In genomic region chr20:38842017-38842416, GRCh38 we compare ENCODE assay signal across 10 cellular contexts. TPM values are rescaled to one million over a fixed set of nuclear protein-coding genes. Genes with fewer than 3 reads are reported as not detected.
DNase-seq lines count a peak whose midpoint lies in the region; ATAC-seq and TF ChIP-seq lines count a peak whose summit lies in the region.
"Had no signal": no experiment of that assay in that cellular context is flagged by ENCODE, and none has a peak within 500 bp of the region (broad histone marks: within the 10 kb centered on the region; RNA-seq: fewer than 3 reads in every experiment).

No MANE protein-coding gene starts in this region.

- H3K79me1 ChIP-seq in mesenchymal stem cell (replicated peaks; ENCODE audit: low read length, poor library complexity, severe bottlenecking): no peaks in the 10 kb centered on the region

- no peak overlapping the region for H4K91ac ChIP-seq in mesenchymal stem cell (ENCODE audit: low read length)

- no peak overlapping the region for H3K9ac ChIP-seq in mesenchymal stem cell (ENCODE audit: low read length)

- H2BK15ac ChIP-seq in mesenchymal stem cell (ENCODE audit: low read depth, poor library complexity, severe bottlenecking): no peak overlapping the region

- H3K36me3 Mint-ChIP-seq in dendritic cell treated with granulocyte-macrophage colony-stimulating factor and Interleukin-4, amounts not matched to agents 40 ng/mL and 50 ng/mL, for 4 days (ENCODE audit: low read depth): no peaks in the 10 kb centered on the region

- H2AK5ac ChIP-seq in mesenchymal stem cell (ENCODE audit: low read length, severe bottlenecking): no peak overlapping the region

- TF ChIP-seq CTCF in esophagus muscularis mucosa (IDR thresholded peaks at IDR 0.05): no peak

- no peak overlapping the region for H3K23ac ChIP-seq in mesenchymal stem cell (ENCODE audit: low read length in 2 of 2)

- ATAC-seq in GM18502 (IDR thresholded peaks at IDR 0.05; ENCODE audit: poor library complexity, unreplicated experiment): peak; percentile 33
- peak; percentile 31 for ATAC-seq in GM21515 (IDR thresholded peaks at IDR 0.05; ENCODE audit: unreplicated experiment)
- peak; percentile 30 for ATAC-seq in HG03442 (IDR thresholded peaks at IDR 0.05; ENCODE audit: unreplicated experiment)
- ATAC-seq: SK-N-SH treated with all-trans-retinoic acid at 6 μM for 48 hours had no signal

- no peak overlapping the region for H3K4me3 Mint-ChIP-seq in dendritic cell treated with granulocyte-macrophage colony-stimulating factor and Interleukin-4, amounts not matched to agents 40 ng/mL and 50 ng/mL, for 4 days

- H2BK120ac ChIP-seq in mesenchymal stem cell (ENCODE audit: low read depth, low read length): no peak overlapping the region

- no peak overlapping the region for H3K14ac ChIP-seq in mesenchymal stem cell (ENCODE audit: low read length in 2 of 2)

- H3K4me1 Mint-ChIP-seq in dendritic cell treated with granulocyte-macrophage colony-stimulating factor and Interleukin-4, amounts not matched to agents 40 ng/mL and 50 ng/mL, for 4 days (ENCODE audit: low read depth): peaks cover 14% of the 10 kb centered on the region

- no peak for TF ChIP-seq POLR2A in esophagus muscularis mucosa (IDR thresholded peaks at IDR 0.05; ENCODE audit: low read depth)

- H2BK12ac ChIP-seq in mesenchymal stem cell (ENCODE audit: low read length in 2 of 2): no peak overlapping the region

- H3K4me1 ChIP-seq in esophagus muscularis mucosa (peaks cover 0 to 6% (median 0%) of the 10 kb centered on the region in 4 donors), mesenchymal stem cell (ENCODE audit: control insufficient read depth, insufficient read depth, low read depth, low read length) (no peaks in the 10 kb centered on the region)

- H3K27ac ChIP-seq in esophagus muscularis mucosa (replicated peaks in 1 of 4) (no peak overlapping the region), mesenchymal stem cell (ENCODE audit: low read length, poor library complexity, severe bottlenecking) (no peak overlapping the region)

- intact Hi-C loops in dendritic cell treated with granulocyte-macrophage colony-stimulating factor and Interleukin-4, amounts not matched to agents 40 ng/mL and 50 ng/mL, for 4 days (cut with micrococcal nuclease): no loop called here
- intact Hi-C loops in esophagus muscularis mucosa (cut with DNase I): no loop called here

- 73% methylated on average over 1 of the region's 1 CpG for WGBS in esophagus muscularis mucosa
- 100% methylated on average over 1 of the region's 1 CpG for WGBS in mesenchymal stem cell

- H3K9me3 Mint-ChIP-seq in dendritic cell treated with granulocyte-macrophage colony-stimulating factor and Interleukin-4, amounts not matched to agents 40 ng/mL and 50 ng/mL, for 4 days: no peaks in the 10 kb centered on the region

- no peak overlapping the region for H4K8ac ChIP-seq in mesenchymal stem cell (ENCODE audit: low read length)

- H3K27me3 Mint-ChIP-seq in dendritic cell treated with granulocyte-macrophage colony-stimulating factor and Interleukin-4, amounts not matched to agents 40 ng/mL and 50 ng/mL, for 4 days: peaks cover 1% of the 10 kb centered on the region

- no peak overlapping the region for H3K4me2 ChIP-seq in mesenchymal stem cell (ENCODE audit: low read length, poor library complexity, severe bottlenecking)

- no peak for TF ChIP-seq EP300 in esophagus muscularis mucosa (IDR thresholded peaks at IDR 0.05)

- DNase-seq in activated gamma-delta T cell treated with Interleukin-2 at 50 U/mL for 16 hours (no peak), NCI-H187 (lab: John Stamatoyannopoulos, UW) (no peak), esophagus muscularis mucosa (ENCODE audit: extremely low spot score) (no peak), mesenchymal stem cell (no peak)
- DNase-seq: IMR-90 had no signal

- no peaks in the 10 kb centered on the region for H3K36me3 ChIP-seq in esophagus muscularis mucosa
- no peaks in the 10 kb centered on the region for H3K36me3 ChIP-seq in mesenchymal stem cell (ENCODE audit: control insufficient read depth in 1 of 2, insufficient read depth in 2 of 2, low read depth in 1 of 2, low read length in 2 of 2)

- no peak overlapping the region for H2AFZ ChIP-seq in mesenchymal stem cell (ENCODE audit: low read depth, low read length)

- H2BK5ac ChIP-seq in mesenchymal stem cell (ENCODE audit: low read depth, low read length, poor library complexity, severe bottlenecking): no peak overlapping the region

- peak overlapping the region; percentile 76 for H3K27ac Mint-ChIP-seq in dendritic cell treated with granulocyte-macrophage colony-stimulating factor and Interleukin-4, amounts not matched to agents 40 ng/mL and 50 ng/mL, for 4 days

- no peak overlapping the region for H3K4ac ChIP-seq in mesenchymal stem cell (ENCODE audit: low read depth in 1 of 2, low read length in 2 of 2)

- no peaks in the 10 kb centered on the region for H3K9me3 ChIP-seq in esophagus muscularis mucosa
- no peaks in the 10 kb centered on the region for H3K9me3 ChIP-seq in mesenchymal stem cell (ENCODE audit: control insufficient read depth, low read length)

- H3K4me3 ChIP-seq in esophagus muscularis mucosa (no peak overlapping the region), mesenchymal stem cell (ENCODE audit: insufficient read depth in 1 of 2, low read depth in 1 of 2, low read length in 2 of 2) (no peak overlapping the region)

- H3K27me3 ChIP-seq in esophagus muscularis mucosa (peaks cover 0 to 28% (median 0%) of the 10 kb centered on the region in 4 donors), mesenchymal stem cell (ENCODE audit: control insufficient read depth in 1 of 2, insufficient read depth in 1 of 2, low read length in 2 of 2) (peaks cover 28 to 56% of the 10 kb centered on the region in 2 experiments)

- H3K18ac ChIP-seq in mesenchymal stem cell (ENCODE audit: low read depth in 1 of 2, low read length in 2 of 2): no peak overlapping the region

RNA-seq across cellular contexts. Expression of gene PPP1R16B, which starts 36.5 kb away (rescaled TPM):
- 10 to 100 TPM in 1 of 4 donors, 1 to 10 TPM in 3; 3.7 to 12.1 (median 6.8) TPM for total RNA-seq in esophagus muscularis mucosa
- not detected for polyA plus RNA-seq in mesenchymal stem cell (2013, experiment 1 of 2)
- polyA plus RNA-seq in mesenchymal stem cell (2013, experiment 2 of 2): not detected
- total RNA-seq: IMR-90 had no signal
- polyA plus RNA-seq: IMR-90 had no signal
